14 cellular contexts compared by ENCODE assay signal in genomic region chr2:36455788-36456187, GRCh38.
A peak's percentile ranks its signal among the peaks of the same experiment; 100 is the strongest.
DNase-seq lines count a peak whose midpoint lies in the region; ATAC-seq, FAIRE-seq and TF ChIP-seq lines count a peak whose summit lies in the region.
"Had no signal": no experiment of that assay in that cellular context is flagged by ENCODE, and none has a peak within 500 bp of the region (broad histone marks: within the 10 kb centered on the region; RNA-seq: fewer than 3 reads in every experiment).

No MANE protein-coding gene starts in this region.

- H3K18ac ChIP-seq in trophoblast cell (ENCODE audit: low read length) = no peak overlapping the region

- peak; percentile 80 for DNase-seq in COLO829 (ENCODE audit: low spot score)
- DNase-seq in amniotic epithelial cell (ENCODE audit: low read depth) = peak; percentile 37
- peak in 1 of 2 donors; percentile 45 for DNase-seq in heart right ventricle
- no peak for DNase-seq in sigmoid colon
- DNase-seq in trophoblast cell = no peak
- no peak for DNase-seq in NCI-H187 treated with DMSO at 0.1 percent for 48 hours (lab: John Stamatoyannopoulos, UW)
- no peak for DNase-seq in D721Med (ENCODE audit: insufficient read length, low spot score)
- DNase-seq in HTR-8/SVneo (ENCODE audit: insufficient read length, low spot score) = no peak
- DNase-seq: activated T-cell treated with anti-CD3 and anti-CD28 coated beads, Interleukin-2, amount 50 U/mL, for 48 hours; NCI-H1048; SHP77 treated with DMSO at 0.1 percent for 48 hours had no signal

- H3K4me2 ChIP-seq in trophoblast cell (ENCODE audit: low read length) = no peak overlapping the region

- 21 to 30% methylated on average over 4 of the region's 4 CpGs for WGBS in heart right ventricle, 2 donors
- WGBS in sigmoid colon, 2 donors = 77 to 79% methylated on average over 4 of the region's 4 CpGs
- WGBS in trophoblast cell (ENCODE audit: extremely low coverage, insufficient coverage, insufficient read length) = 100% methylated on average over 1 of the region's 4 CpGs

- H3K4me3 ChIP-seq in heart right ventricle (peak overlapping the region in 4 of 10 donors; percentile 7 to 30 (median 20)), sigmoid colon (no peak overlapping the region), trophoblast cell (ENCODE audit: low read depth, low read length) (no peak overlapping the region)
- H3K4me3 ChIP-seq: tibial nerve had no signal

- H2BK120ac ChIP-seq in trophoblast cell (ENCODE audit: insufficient read depth, low read length, poor library complexity) = no peak overlapping the region

- peaks cover 4% of the 10 kb centered on the region for H3K79me2 ChIP-seq in trophoblast cell (ENCODE audit: control insufficient read depth, insufficient read depth, low read length, poor library complexity)
- H3K79me2 ChIP-seq: parathyroid adenoma had no signal

- H4K12ac ChIP-seq in trophoblast cell (ENCODE audit: low read depth, low read length) = no peak overlapping the region

- H3K27ac ChIP-seq in heart right ventricle (peak overlapping the region; percentile 29 to 90 (median 60)), sigmoid colon (peak overlapping the region; percentile 57 to 81 (median 79)), trophoblast cell (ENCODE audit: low read depth, low read length) (no peak overlapping the region)

- no peak for TF ChIP-seq EP300 in sigmoid colon (IDR thresholded peaks at IDR 0.05)

- H3K9me3 ChIP-seq in heart right ventricle (no peaks in the 10 kb centered on the region), sigmoid colon (no peaks in the 10 kb centered on the region), trophoblast cell (ENCODE audit: insufficient read depth, low read depth, low read length) (no peaks in the 10 kb centered on the region)
- H3K9me3 ChIP-seq: tibial nerve had no signal

- H3K14ac ChIP-seq in trophoblast cell (ENCODE audit: low read length) = no peak overlapping the region

- no peak for TF ChIP-seq POLR2A in sigmoid colon (IDR thresholded peaks at IDR 0.05)

- H2AK5ac ChIP-seq in trophoblast cell (ENCODE audit: low read length) = no peak overlapping the region

- intact Hi-C loops in heart right ventricle (cut with DNase I) (loop anchor here in 7 of 10 donors (1.0 to 10.0 kb wide), 4 partner anchors 43 to 101 kb away; partner anchors contain the start of gene CRIM1 (in 6 of the 7)), sigmoid colon (cut with DNase I) (no loop called here)

- ATAC-seq in heart right ventricle = peak; percentile 46 to 77 (median 55)

- no peak overlapping the region for H4K8ac ChIP-seq in trophoblast cell (ENCODE audit: low read depth, low read length)

- FAIRE-seq in D721Med (lab: Jason Lieb, UNC) (no peak), HTR-8/SVneo (lab: Jason Lieb, UNC) (no peak)
- FAIRE-seq: bronchial epithelial cell had no signal

- H3K4me1 ChIP-seq in heart right ventricle (peaks cover 0 to 93% (median 71%) of the 10 kb centered on the region in 9 donors), sigmoid colon (peaks cover 0 to 87% (median 71%) of the 10 kb centered on the region in 4 donors), trophoblast cell (ENCODE audit: control insufficient read depth in 1 of 2, insufficient read depth in 2 of 2, low read length in 2 of 2) (peaks cover 2 to 15% of the 10 kb centered on the region in 2 experiments)
- H3K4me1 ChIP-seq: parathyroid adenoma had no signal

- no peak overlapping the region for H2BK12ac ChIP-seq in trophoblast cell (ENCODE audit: low read length)

- no peak overlapping the region for H3K23ac ChIP-seq in trophoblast cell (ENCODE audit: low read length)

- TF ChIP-seq CTCF in heart right ventricle (IDR thresholded peaks at IDR 0.05) (no peak), sigmoid colon (IDR thresholded peaks at IDR 0.05) (no peak), D721Med (IDR thresholded peaks at IDR 0.05; ENCODE audit: insufficient read depth, missing control alignments) (no peak)

- no peak overlapping the region for H3K9ac ChIP-seq in trophoblast cell (ENCODE audit: low read length)
- H3K9ac ChIP-seq: parathyroid adenoma had no signal

- no peaks in the 10 kb centered on the region for H3K27me3 ChIP-seq in heart right ventricle
- H3K27me3 ChIP-seq in sigmoid colon = no peaks in the 10 kb centered on the region
- no peaks in the 10 kb centered on the region for H3K27me3 ChIP-seq in trophoblast cell (ENCODE audit: insufficient read depth, low read length)
- H3K27me3 ChIP-seq: tibial nerve had no signal

- peaks cover 2% of the 10 kb centered on the region for H3K79me1 ChIP-seq in trophoblast cell (ENCODE audit: low read length)

- no peak overlapping the region for H2AFZ ChIP-seq in trophoblast cell (ENCODE audit: insufficient read depth, low read length, poor library complexity)
- H2AFZ ChIP-seq: parathyroid adenoma had no signal

- H4K91ac ChIP-seq in trophoblast cell (ENCODE audit: low read depth, low read length) = no peak overlapping the region

- no peak overlapping the region for H2BK5ac ChIP-seq in trophoblast cell (ENCODE audit: low read depth, low read length, poor library complexity)

- H3K36me3 ChIP-seq in heart right ventricle (peaks cover 0 to 15% (median 0%) of the 10 kb centered on the region in 9 donors), sigmoid colon (no peaks in the 10 kb centered on the region), trophoblast cell (ENCODE audit: control insufficient read depth in 1 of 2, insufficient read depth in 2 of 2, low read length in 2 of 2) (peaks cover 4 to 19% of the 10 kb centered on the region in 2 experiments)

- no peak overlapping the region for H3K4ac ChIP-seq in trophoblast cell (ENCODE audit: low read depth, low read length)

Comparison
In these comparisons a context has a peak if more than half of its experiments do, and no peak if none do; other contexts are left out.
1. DNase-seq: peak in COLO829 (single experiment) and amniotic epithelial cell (single experiment); none in sigmoid colon (single experiment), trophoblast cell (0 of 2), NCI-H187 treated with DMSO at 0.1 percent for 48 hours (single experiment), D721Med (single experiment) and HTR-8/SVneo (single experiment).